In the genomic region with DNA sequence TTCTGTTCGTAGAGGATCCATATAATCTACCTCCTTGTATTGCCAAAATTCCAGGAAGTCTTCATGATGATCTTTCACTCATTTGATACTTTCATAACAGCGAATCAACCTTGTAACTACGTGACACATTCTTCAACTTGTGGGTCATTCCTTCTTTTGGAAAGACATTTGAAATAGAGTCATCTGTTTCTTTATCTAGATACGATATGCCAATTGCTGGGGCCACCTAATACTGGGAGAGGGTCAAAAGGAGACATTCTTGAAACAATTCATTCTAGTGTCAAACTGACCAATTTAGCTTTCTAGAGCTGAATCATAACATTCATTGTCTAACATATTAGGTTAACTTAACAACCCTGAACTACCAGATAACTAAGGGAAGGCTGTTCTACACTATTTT, we compare ENCODE assay signal across 29 cellular contexts.
"Had no signal": no experiment of that assay in that cellular context is flagged by ENCODE, and none has a peak within 500 bp of the region (broad histone marks: within the 10 kb centered on the region; RNA-seq: fewer than 3 reads in every experiment).

No MANE protein-coding gene starts in this region.

- H3K4me1 ChIP-seq: pancreas, prostate gland, spleen, stomach, thyroid gland, tibial nerve, upper lobe of left lung, vagina had no signal

- H3K4me1 Mint-ChIP-seq: naive B cell; naive thymus-derived CD8-positive, alpha-beta T cell; nephron progenitor cell; stimulated activated naive B cell treated with anti-CD40 and anti-IgM and Interleukin-4, amounts not matched to agents 10 μg/mL and 1 μg/mL and 100 μg/mL, for 72 hours had no signal

- H3K4me3 Mint-ChIP-seq: naive B cell; naive thymus-derived CD8-positive, alpha-beta T cell; natural killer cell treated with Interleukin-12 subunit alpha and Interleukin-12 subunit beta and Interleukin-15 and Interleukin-18, amount 100 ng/mL, for 72 hours; nephron progenitor cell; neural crest cell; stimulated activated naive B cell treated with anti-CD40 and anti-IgM and Interleukin-4, amounts not matched to agents 10 μg/mL and 1 μg/mL and 100 μg/mL, for 72 hours; stimulated activated naive CD8-positive, alpha-beta T cell treated with anti-CD3 and anti-CD28 coated beads, Interleukin-15, Interleukin-2, amounts not matched to agents 100 ng/mL and 50 ng/mL, for 24 hours had no signal

- H3K9me3 ChIP-seq: neutrophil, pancreas, prostate gland, thoracic aorta, thyroid gland, upper lobe of left lung, vagina had no signal

- H3K4me3 ChIP-seq: pancreas, prostate gland, skin epidermis, smooth muscle cell, spleen, stomach, thoracic aorta, thyroid gland, tibial nerve, upper lobe of left lung, vagina had no signal

- H3K27ac ChIP-seq: neutrophil, pancreas, prostate gland, skin epidermis, spleen, stomach, thoracic aorta, thyroid gland, tibial nerve, upper lobe of left lung, vagina had no signal

- H3K9me3 Mint-ChIP-seq: stimulated activated naive CD8-positive, alpha-beta T cell treated with anti-CD3 and anti-CD28 coated beads, Interleukin-15, Interleukin-2, amounts not matched to agents 100 ng/mL and 50 ng/mL, for 24 hours had no signal

- H3K27me3 ChIP-seq: neutrophil, pancreas, spleen, stomach, thyroid gland, tibial nerve, upper lobe of left lung, vagina had no signal

- H3K36me3 ChIP-seq: neutrophil, pancreas, prostate gland, spleen, stomach, thoracic aorta, thyroid gland, tibial nerve, upper lobe of left lung, vagina had no signal

- H3K4me2 ChIP-seq: smooth muscle cell had no signal

- H3K27ac Mint-ChIP-seq: naive B cell; naive thymus-derived CD8-positive, alpha-beta T cell; natural killer cell treated with Interleukin-12 subunit alpha and Interleukin-12 subunit beta and Interleukin-15 and Interleukin-18, amount 100 ng/mL, for 72 hours; nephron progenitor cell; stimulated activated naive B cell treated with anti-CD40 and anti-IgM and Interleukin-4, amounts not matched to agents 10 μg/mL and 1 μg/mL and 100 μg/mL, for 72 hours; stimulated activated naive CD8-positive, alpha-beta T cell treated with anti-CD3 and anti-CD28 coated beads, Interleukin-15, Interleukin-2, amounts not matched to agents 100 ng/mL and 50 ng/mL, for 24 hours had no signal

- DNase-seq: naive B cell; naive thymus-derived CD8-positive, alpha-beta T cell; nephron progenitor cell; nucleus accumbens; pancreas; right cardiac atrium; spleen; stimulated activated CD4-positive, alpha-beta T cell treated with anti-CD3 and anti-CD28 coated beads, Interleukin-12 subunit alpha, Interleukin-12 subunit beta, amount 100 ng/mL, for 4 hours; stimulated activated CD4-positive, alpha-beta T cell treated with anti-CD3 and anti-CD28 coated beads, Interleukin-1b, Interleukin-23, amount 100 ng/mL, for 48 hours; stimulated activated CD4-positive, alpha-beta T cell treated with anti-CD3 and anti-CD28 coated beads, Interleukin-4, amount 100 ng/mL, for 1 hour; stimulated activated CD4-positive, alpha-beta T cell treated with anti-CD3 and anti-CD28 coated beads, Interleukin-4, amount 100 ng/mL, for 4 hours; stimulated activated CD8-positive, alpha-beta memory T cell treated with anti-CD3 and anti-CD28 coated beads, Interleukin-4, amount 100 ng/mL, for 48 hours; stimulated activated naive B cell treated with anti-CD40 and anti-IgM and Interleukin-4, amounts not matched to agents 10 μg/mL and 1 μg/mL and 100 μg/mL, for 72 hours; stimulated activated naive CD4-positive, alpha-beta T cell treated with Interleukin-2 at 50 U/mL for 16 hours; stomach; thyroid gland; trophoblast cell; upper lobe of left lung had no signal

- H3K36me3 Mint-ChIP-seq: natural killer cell treated with Interleukin-12 subunit alpha and Interleukin-12 subunit beta and Interleukin-15 and Interleukin-18, amount 100 ng/mL, for 72 hours; stimulated activated naive B cell treated with anti-CD40 and anti-IgM and Interleukin-4, amounts not matched to agents 10 μg/mL and 1 μg/mL and 100 μg/mL, for 72 hours had no signal

- ATAC-seq: naive thymus-derived CD8-positive, alpha-beta T cell; natural killer cell treated with Interleukin-12 subunit alpha and Interleukin-12 subunit beta and Interleukin-15 and Interleukin-18, amount 100 ng/mL, for 72 hours; pancreas; right cardiac atrium; sciatic nerve; stimulated activated naive B cell treated with anti-CD40 and anti-IgM and Interleukin-4, amounts not matched to agents 10 μg/mL and 1 μg/mL and 100 μg/mL, for 72 hours had no signal
